23 cellular contexts compared by ENCODE assay signal in the genomic region with DNA sequence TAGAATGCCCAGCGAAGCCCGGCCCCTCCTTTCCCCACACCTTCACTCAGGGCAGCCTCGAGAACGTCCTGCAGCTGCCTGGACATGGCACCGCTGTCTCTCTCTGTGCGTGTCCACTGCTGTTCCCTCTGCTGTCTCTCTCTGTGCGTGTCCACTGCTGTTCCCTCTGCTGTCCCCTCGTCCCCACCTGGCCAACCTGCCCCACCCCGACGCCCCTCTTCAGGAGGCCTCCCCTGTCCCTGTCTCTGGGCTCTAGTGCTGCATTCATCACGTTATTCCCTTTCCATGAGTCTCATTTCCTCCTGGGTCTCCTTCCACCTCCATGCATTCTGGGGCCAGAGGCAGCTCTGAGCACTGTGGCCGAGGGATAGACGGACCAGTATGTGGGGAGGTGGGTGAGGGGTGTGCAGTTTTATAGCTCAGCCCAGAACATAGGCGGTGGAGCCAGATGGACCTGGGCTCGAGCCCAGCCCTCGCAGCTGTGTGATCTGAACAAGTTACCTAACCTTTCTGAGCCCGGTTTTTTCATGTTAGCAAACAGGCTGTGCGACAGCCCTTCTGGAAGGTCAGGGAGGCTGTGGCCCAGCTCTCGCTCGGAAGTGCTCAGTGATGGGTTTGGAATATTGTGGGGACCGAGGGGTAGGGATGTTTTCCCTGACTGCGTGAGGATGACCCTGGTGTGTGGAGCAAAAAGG. TPM values are rescaled to one million over a fixed set of nuclear protein-coding genes. Genes with fewer than 3 reads are reported as not detected.
"Had no signal": no experiment of that assay in that cellular context is flagged by ENCODE, and none has a peak within 500 bp of the region (broad histone marks: within the 10 kb centered on the region; RNA-seq: fewer than 3 reads in every experiment).

No MANE protein-coding gene starts in this region.

- H3K27me3 ChIP-seq: hepatocyte, sigmoid colon had no signal

- H3K9me3 ChIP-seq: left ventricle myocardium inferior, sigmoid colon had no signal

- H3K27ac ChIP-seq: foreskin keratinocyte, hepatocyte, sigmoid colon had no signal

- H3K27me3 Mint-ChIP-seq: activated CD4-positive, alpha-beta T cell treated with anti-CD3 and anti-CD28 coated beads, Interleukin-2, amount 10 ng/mL, durations not matched to agents 24 days and 14 days; activated CD8-positive, alpha-beta memory T cell treated with anti-CD3 and anti-CD28 coated beads, Interleukin-2, amount 10 ng/mL, durations not matched to agents 7 days and 5 days; activated CD8-positive, alpha-beta T cell treated with anti-CD3 and anti-CD28 coated beads for 36 hours; activated naive CD8-positive, alpha-beta T cell treated with anti-CD3 and anti-CD28 coated beads, Interleukin-2, amount 50 U/mL, for 24 hours; brain had no signal

- ATAC-seq: activated CD4-positive, CD25-positive, alpha-beta regulatory T cell treated with anti-CD3 and anti-CD28 coated beads, Interleukin-2, amount 50 U/mL, for 24 hours; activated CD8-positive, alpha-beta memory T cell treated with anti-CD3 and anti-CD28 coated beads, Interleukin-2, amount 10 ng/mL, durations not matched to agents 7 days and 5 days; activated CD8-positive, alpha-beta T cell treated with anti-CD3 and anti-CD28 coated beads for 36 hours; activated naive CD8-positive, alpha-beta T cell treated with anti-CD3 and anti-CD28 coated beads, Interleukin-2, amount 50 U/mL, for 24 hours; foreskin keratinocyte had no signal

- H3K36me3 ChIP-seq: left ventricle myocardium inferior had no signal

- H3K4me3 ChIP-seq: hepatocyte, left ventricle myocardium inferior, sigmoid colon, smooth muscle cell had no signal

- H3K36me3 Mint-ChIP-seq: activated CD8-positive, alpha-beta memory T cell treated with anti-CD3 and anti-CD28 coated beads, Interleukin-2, amount 10 ng/mL, durations not matched to agents 7 days and 5 days; activated naive CD4-positive, alpha-beta T cell treated with anti-CD3 and anti-CD28 coated beads, Interleukin-2, amount 10 ng/mL, durations not matched to agents 7 days and 5 days; immature natural killer cell had no signal

- H3K9me3 Mint-ChIP-seq: immature natural killer cell had no signal

- H3K4me1 Mint-ChIP-seq: activated CD8-positive, alpha-beta memory T cell treated with anti-CD3 and anti-CD28 coated beads, Interleukin-2, amount 10 ng/mL, durations not matched to agents 7 days and 5 days; activated naive CD4-positive, alpha-beta T cell treated with anti-CD3 and anti-CD28 coated beads, Interleukin-2, amount 10 ng/mL, durations not matched to agents 7 days and 5 days; activated naive CD8-positive, alpha-beta T cell treated with anti-CD3 and anti-CD28 coated beads, Interleukin-2, amount 50 U/mL, for 24 hours; immature natural killer cell had no signal

- H3K4me1 ChIP-seq: foreskin keratinocyte, sigmoid colon had no signal

- DNase-seq: activated CD4-positive, alpha-beta T cell treated with anti-CD3 and anti-CD28 coated beads, Interleukin-2, amount 10 ng/mL, durations not matched to agents 24 days and 14 days; activated CD8-positive, alpha-beta memory T cell treated with anti-CD3 and anti-CD28 coated beads, Interleukin-2, amount 10 ng/mL, durations not matched to agents 7 days and 5 days; activated CD8-positive, alpha-beta T cell treated with anti-CD3 and anti-CD28 coated beads for 36 hours; activated effector memory CD4-positive, alpha-beta T cell treated with anti-CD3 and anti-CD28 coated beads, Interleukin-2, amount 50 U/mL, for 16 hours; activated naive CD4-positive, alpha-beta T cell treated with anti-CD3 and anti-CD28 coated beads, Interleukin-2, amount 10 ng/mL, durations not matched to agents 7 days and 5 days; activated naive CD8-positive, alpha-beta T cell treated with anti-CD3 and anti-CD28 coated beads, Interleukin-2, amount 50 U/mL, for 24 hours; activated T-cell treated with anti-CD3 and anti-CD28 coated beads for 4 hours; effector memory CD4-positive, alpha-beta T cell; foreskin keratinocyte; immature natural killer cell; kidney glomerular epithelial cell; left ventricle myocardium inferior; mesenchymal stem cell; sigmoid colon; stimulated activated CD4-positive, alpha-beta T cell treated with anti-CD3 and anti-CD28 coated beads, Interleukin-15, amount 100 ng/mL, for 24 hours; stimulated activated CD8-positive, alpha-beta memory T cell treated with anti-CD3 and anti-CD28 coated beads, Interleukin-4, amount 100 ng/mL, for 48 hours; stimulated activated naive CD4-positive, alpha-beta T cell treated with Interleukin-2 at 50 U/mL for 16 hours had no signal

- H3K27ac Mint-ChIP-seq: activated CD4-positive, alpha-beta T cell treated with anti-CD3 and anti-CD28 coated beads, Interleukin-2, amount 10 ng/mL, durations not matched to agents 24 days and 14 days; activated CD8-positive, alpha-beta memory T cell treated with anti-CD3 and anti-CD28 coated beads, Interleukin-2, amount 10 ng/mL, durations not matched to agents 7 days and 5 days; activated CD8-positive, alpha-beta T cell treated with anti-CD3 and anti-CD28 coated beads for 36 hours; activated naive CD4-positive, alpha-beta T cell treated with anti-CD3 and anti-CD28 coated beads, Interleukin-2, amount 10 ng/mL, durations not matched to agents 7 days and 5 days; activated naive CD8-positive, alpha-beta T cell treated with anti-CD3 and anti-CD28 coated beads, Interleukin-2, amount 50 U/mL, for 24 hours; brain; immature natural killer cell had no signal

- H3K4me3 Mint-ChIP-seq: activated CD4-positive, alpha-beta T cell treated with anti-CD3 and anti-CD28 coated beads, Interleukin-2, amount 10 ng/mL, durations not matched to agents 24 days and 14 days; activated CD8-positive, alpha-beta memory T cell treated with anti-CD3 and anti-CD28 coated beads, Interleukin-2, amount 10 ng/mL, durations not matched to agents 7 days and 5 days; activated CD8-positive, alpha-beta T cell treated with anti-CD3 and anti-CD28 coated beads for 36 hours; activated naive CD4-positive, alpha-beta T cell treated with anti-CD3 and anti-CD28 coated beads, Interleukin-2, amount 10 ng/mL, durations not matched to agents 7 days and 5 days; activated naive CD8-positive, alpha-beta T cell treated with anti-CD3 and anti-CD28 coated beads, Interleukin-2, amount 50 U/mL, for 24 hours; brain; immature natural killer cell had no signal

RNA-seq across cellular contexts. Expression of a gene that starts 41.9 kb away (rescaled TPM):
- total RNA-seq: dermis microvascular lymphatic vessel endothelial cell, foreskin keratinocyte, glomerular endothelial cell, left ventricle myocardium inferior had no signal
